8 cellular contexts compared by ENCODE assay signal in the genomic region with DNA sequence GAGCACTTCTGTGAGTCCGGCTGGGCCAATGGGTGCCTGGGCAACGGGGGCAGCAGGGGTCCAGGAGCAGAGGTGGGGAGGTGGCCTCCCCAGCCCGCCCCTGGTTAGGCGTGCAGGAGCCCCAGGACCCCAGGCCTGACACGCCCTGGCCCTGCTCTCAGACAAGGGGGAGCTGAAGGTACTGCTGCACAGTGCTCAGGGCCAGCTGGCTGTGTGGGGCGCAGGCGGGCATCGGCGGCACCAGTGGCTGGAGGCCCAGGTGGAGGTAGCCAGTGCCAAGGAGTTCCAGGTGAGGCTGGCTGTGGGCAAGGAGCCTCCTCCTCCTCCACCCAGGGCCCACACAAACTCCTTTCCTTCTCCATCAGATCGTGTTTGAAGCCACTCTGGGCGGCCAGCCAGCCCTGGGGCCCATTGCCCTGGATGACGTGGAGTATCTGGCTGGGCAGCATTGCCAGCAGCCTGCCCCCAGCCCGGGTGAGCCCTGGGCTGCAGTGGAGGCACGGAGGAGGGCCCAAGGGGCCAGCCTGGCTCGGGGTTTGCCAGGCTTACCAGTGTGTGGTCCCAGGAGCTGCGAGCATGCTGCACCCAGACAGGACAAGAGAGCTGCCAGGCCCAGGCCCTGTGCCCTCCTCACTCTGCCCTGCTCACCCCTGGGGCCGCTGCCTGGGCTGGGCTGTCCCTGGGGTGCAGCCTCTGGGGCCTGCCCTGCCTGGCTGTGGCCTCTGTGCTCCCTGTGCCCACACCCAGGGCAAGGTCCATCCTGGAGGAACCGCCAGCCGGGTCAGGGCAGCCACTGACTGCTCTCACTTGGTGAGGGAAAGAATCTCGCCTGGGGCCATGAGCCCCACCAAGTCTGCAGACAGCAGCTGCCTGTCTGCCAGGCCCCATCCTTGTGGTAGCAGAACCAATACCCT. TPM values are rescaled to one million over a fixed set of nuclear protein-coding genes. Genes with fewer than 3 reads are reported as not detected.
DNase-seq lines count a peak whose midpoint lies in the region; ATAC-seq and TF ChIP-seq lines count a peak whose summit lies in the region.
"Had no signal": no experiment of that assay in that cellular context is flagged by ENCODE, and none has a peak within 500 bp of the region (broad histone marks: within the 10 kb centered on the region; RNA-seq: fewer than 3 reads in every experiment).

No MANE protein-coding gene starts in this region.

- DNase-seq in HPDE6-E6E7 (ENCODE audit: extremely low spot score) (peak; percentile 26), ascending aorta (ENCODE audit: low spot score in 2 of 2) (no peak), hypothalamus (lab: John Stamatoyannopoulos, UW) (peak in 38 of 51 donors; percentile 13 to 79 (median 64)), substantia nigra (lab: John Stamatoyannopoulos, UW) (peak in 36 of 49 donors; percentile 17 to 93 (median 60)), smooth muscle cell (lab: John Stamatoyannopoulos, UW; ENCODE audit: unreplicated experiment) (no peak), hepatic stellate cell (ENCODE audit: low spot score) (no peak)
- DNase-seq: activated effector memory CD4-positive, alpha-beta T cell treated with anti-CD3 and anti-CD28 coated beads, Interleukin-2, amount 50 U/mL, for 16 hours had no signal

- H3K9ac ChIP-seq in smooth muscle cell (ENCODE audit: low read depth), result no peak overlapping the region

- H3K27ac ChIP-seq in ascending aorta (peak overlapping the region; percentile 39 to 57), substantia nigra (ENCODE audit: low read depth, low read length, poor library complexity, severe bottlenecking) (peak overlapping the region; percentile 55), smooth muscle cell (ENCODE audit: low read depth) (no peak overlapping the region)

- H3F3A ChIP-seq in smooth muscle cell (ENCODE audit: low read depth), result no peaks in the 10 kb centered on the region

- H3K36me3 ChIP-seq in ascending aorta, result peaks cover 33 to 34% of the 10 kb centered on the region in 2 donors
- H3K36me3 ChIP-seq in smooth muscle cell (ENCODE audit: low read depth), result no peaks in the 10 kb centered on the region

- peaks cover 25% of the 10 kb centered on the region for H4K20me1 ChIP-seq in smooth muscle cell (ENCODE audit: low read depth)

- H3K4me1 ChIP-seq in ascending aorta (peaks cover 4 to 14% of the 10 kb centered on the region in 2 donors), smooth muscle cell (ENCODE audit: low read depth) (no peaks in the 10 kb centered on the region)

- H3K79me2 ChIP-seq in smooth muscle cell (ENCODE audit: low read depth), result peaks cover 6% of the 10 kb centered on the region

- H3K9me3 ChIP-seq in ascending aorta (no peaks in the 10 kb centered on the region), smooth muscle cell (replicated peaks; ENCODE audit: low read depth) (no peaks in the 10 kb centered on the region)

- no peak overlapping the region for H3K4me2 ChIP-seq in smooth muscle cell

- ATAC-seq in GM18909 (IDR thresholded peaks at IDR 0.05; ENCODE audit: poor library complexity, unreplicated experiment), result no peak

- WGBS in smooth muscle cell (ENCODE audit: low lambda C conversion rate), result 95% methylated on average over 20 of the region's 20 CpGs

- H3K4me3 ChIP-seq in ascending aorta (no peak overlapping the region), smooth muscle cell (no peak overlapping the region)

- intact Hi-C loops in ascending aorta (cut with DNase I), result no loop called here

- no peaks in the 10 kb centered on the region for H3K27me3 ChIP-seq in ascending aorta
- H3K27me3 ChIP-seq in smooth muscle cell (ENCODE audit: low read depth), result no peaks in the 10 kb centered on the region

- no peak overlapping the region for H2AFZ ChIP-seq in smooth muscle cell (ENCODE audit: low read depth)

- no peak for TF ChIP-seq CTCF in ascending aorta (IDR thresholded peaks at IDR 0.05)
- TF ChIP-seq CTCF in smooth muscle cell (IDR thresholded peaks at IDR 0.05; ENCODE audit: borderline replicate concordance, insufficient read depth, poor library complexity, severe bottlenecking), result no peak

RNA-seq across cellular contexts. Expression of gene MAMDC4, which starts 7.0 kb away (rescaled TPM):
- total RNA-seq in ascending aorta (5.0 TPM), smooth muscle cell (3.8 TPM in 2 replicates)
- polyA plus RNA-seq in smooth muscle cell, result 7.5 and 8.0 TPM in 2 replicates

RNA-seq across cellular contexts. Expression of gene EDF1, which starts 7.0 kb away (rescaled TPM):
- total RNA-seq in ascending aorta (140 TPM), smooth muscle cell (304 and 306 TPM in 2 replicates)
- polyA plus RNA-seq in smooth muscle cell, result 492 and 548 TPM in 2 replicates

RNA-seq across cellular contexts. Expression of gene PHPT1, which starts 9.9 kb away (rescaled TPM):
- 108 TPM for total RNA-seq in ascending aorta
- total RNA-seq in smooth muscle cell, result 110 and 173 TPM in 2 replicates
- 381 and 435 TPM in 2 replicates for polyA plus RNA-seq in smooth muscle cell

RNA-seq across cellular contexts. Expression of gene AJM1, which starts 16.8 kb away (rescaled TPM):
- 5.9 TPM for total RNA-seq in ascending aorta
- 1.2 and 1.8 TPM in 2 replicates for total RNA-seq in smooth muscle cell
- polyA plus RNA-seq in smooth muscle cell, result 2.9 and 3.7 TPM in 2 replicates

RNA-seq across cellular contexts. Expression of gene TRAF2, which starts 27.2 kb away (rescaled TPM):
- 4.4 TPM for total RNA-seq in ascending aorta
- total RNA-seq in smooth muscle cell, result 6.2 and 7.0 TPM in 2 replicates
- polyA plus RNA-seq in smooth muscle cell, result 15.9 and 18.0 TPM in 2 replicates

Comparison
In these comparisons a context has a peak if more than half of its experiments do, and no peak if none do; other contexts are left out.
1. DNase-seq: peak in HPDE6-E6E7 (single experiment), hypothalamus (38 of 51) and substantia nigra (36 of 49); none in ascending aorta (0 of 2), smooth muscle cell (single experiment) and hepatic stellate cell (single experiment).